Comparison of ENCODE assay signal across 24 cellular contexts in the genomic region with DNA sequence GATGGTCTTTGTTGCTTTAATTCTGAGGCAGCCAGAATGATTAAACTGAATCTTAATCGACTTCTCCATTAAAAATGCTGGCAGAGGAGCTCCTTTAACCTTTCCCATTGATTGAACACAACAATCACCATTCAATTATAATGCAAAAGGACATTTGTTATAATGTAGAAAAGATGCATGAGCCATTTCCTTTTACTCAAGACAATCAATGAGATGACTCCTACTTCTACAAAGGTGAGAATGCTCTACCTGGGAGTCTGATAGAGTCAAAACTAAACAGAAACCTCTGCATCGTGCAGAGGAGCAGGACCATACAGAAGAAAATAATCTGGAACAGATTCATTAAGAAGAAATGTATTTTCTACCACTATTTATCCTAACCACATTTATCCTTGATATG.
"Had no signal": no experiment of that assay in that cellular context is flagged by ENCODE, and none has a peak within 500 bp of the region (broad histone marks: within the 10 kb centered on the region; RNA-seq: fewer than 3 reads in every experiment).

No MANE protein-coding gene starts in this region.

- H3K36me3 ChIP-seq: colonic mucosa, esophagus muscularis mucosa, gastroesophageal sphincter, heart left ventricle, lower lobe of right lung, neutrophil, right lobe of liver, suprapubic skin, transverse colon, upper lobe of right lung, uterus had no signal

- H3K9ac ChIP-seq: parathyroid adenoma had no signal

- H3K4me3 ChIP-seq: colonic mucosa, esophagus muscularis mucosa, gastroesophageal sphincter, heart left ventricle, hepatocyte, lower lobe of right lung, right lobe of liver, suprapubic skin, transverse colon, upper lobe of right lung, uterus had no signal

- DNase-seq: colonic mucosa; effector CD8-positive, alpha-beta T cell; endodermal cell; foreskin keratinocyte; heart left ventricle; left ventricle myocardium superior; lower lobe of right lung; naive thymus-derived CD8-positive, alpha-beta T cell; right lobe of liver; small intestine; stimulated activated CD4-positive, alpha-beta T cell treated with anti-CD3 and anti-CD28 coated beads, Interleukin-15, amount 100 ng/mL, for 24 hours; stimulated activated CD4-positive, alpha-beta T cell treated with anti-CD3 and anti-CD28 coated beads, Interleukin-4, amount 100 ng/mL, for 1 hour; stimulated activated CD8-positive, alpha-beta memory T cell treated with anti-CD3 and anti-CD28 coated beads, Interleukin-4, amount 100 ng/mL, for 48 hours; stimulated activated naive CD4-positive, alpha-beta T cell; stimulated activated naive CD8-positive, alpha-beta T cell treated with anti-CD3 and anti-CD28 coated beads, Interleukin-15, amount 100 ng/mL, for 72 hours; transverse colon; upper lobe of right lung; uterus had no signal

- H3K4me1 ChIP-seq: colonic mucosa, esophagus muscularis mucosa, foreskin keratinocyte, gastroesophageal sphincter, heart left ventricle, lower lobe of right lung, parathyroid adenoma, right lobe of liver, suprapubic skin, transverse colon, upper lobe of right lung, uterus had no signal

- ATAC-seq: foreskin keratinocyte; gastroesophageal sphincter; heart left ventricle; left ventricle myocardium superior; lower lobe of right lung; naive thymus-derived CD8-positive, alpha-beta T cell; right lobe of liver; stimulated activated naive CD8-positive, alpha-beta T cell treated with anti-CD3 and anti-CD28 coated beads, Interleukin-15, amount 100 ng/mL, for 72 hours; upper lobe of right lung had no signal

- H3K27ac ChIP-seq: colonic mucosa, esophagus muscularis mucosa, foreskin keratinocyte, gastroesophageal sphincter, heart left ventricle, hepatocyte, lower lobe of right lung, neutrophil, parathyroid adenoma, right lobe of liver, suprapubic skin, transverse colon, upper lobe of right lung, uterus had no signal

- H3K27me3 ChIP-seq: colonic mucosa, esophagus muscularis mucosa, foreskin keratinocyte, gastroesophageal sphincter, heart left ventricle, hepatocyte, neutrophil, right lobe of liver, suprapubic skin, transverse colon, upper lobe of right lung, uterus had no signal

- H3K9me3 ChIP-seq: colonic mucosa, esophagus muscularis mucosa, gastroesophageal sphincter, lower lobe of right lung, neutrophil, right lobe of liver, suprapubic skin, transverse colon, upper lobe of right lung, uterus had no signal
